In the genomic region with DNA sequence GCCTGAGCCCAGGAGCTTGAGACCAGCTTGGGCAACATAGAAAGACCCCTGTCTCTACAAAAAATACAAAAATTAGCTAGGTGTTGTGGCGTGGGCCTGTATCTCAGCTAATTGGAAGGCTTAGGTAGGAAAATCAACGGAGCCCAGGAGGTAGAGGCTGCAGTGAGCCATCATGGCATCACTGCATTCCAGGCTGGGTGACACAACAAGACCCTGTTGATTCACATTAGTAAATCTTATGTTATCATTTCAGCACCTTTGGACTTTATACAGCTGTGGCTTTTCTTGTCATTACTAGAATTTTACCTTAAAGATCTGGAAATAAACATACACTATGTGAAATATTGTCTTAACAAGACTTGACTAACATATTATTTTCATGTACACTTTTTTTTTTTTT, we compare ENCODE assay signal across 29 cellular contexts.
DNase-seq lines count a peak whose midpoint lies in the region; ATAC-seq and TF ChIP-seq lines count a peak whose summit lies in the region.
"Had no signal": no experiment of that assay in that cellular context is flagged by ENCODE, and none has a peak within 500 bp of the region (broad histone marks: within the 10 kb centered on the region; RNA-seq: fewer than 3 reads in every experiment).

No MANE protein-coding gene starts in this region.

- peak overlapping the region; percentile 66 for H2BK120ac ChIP-seq in trophoblast cell (ENCODE audit: insufficient read depth, low read length, poor library complexity)

- H3K4me2 ChIP-seq in mammary epithelial cell (ENCODE audit: insufficient read depth, low read depth, low read length) (no peak overlapping the region), PC-3 (ENCODE audit: low read length) (no peak overlapping the region), trophoblast cell (ENCODE audit: low read length) (no peak overlapping the region)
- H3K4me2 ChIP-seq: GM23338 had no signal

- no peak overlapping the region for H3K18ac ChIP-seq in trophoblast cell (ENCODE audit: low read length)

- no peak overlapping the region for H2BK5ac ChIP-seq in trophoblast cell (ENCODE audit: low read depth, low read length, poor library complexity)

- 72% methylated on average over 2 of the region's 2 CpGs for WGBS in mammary epithelial cell (ENCODE audit: low coverage, missing lambda C conversion rate)
- 94% methylated on average over 2 of the region's 2 CpGs for WGBS in esophagus muscularis mucosa
- no CpG with 5 or more reads among the region's 2 CpGs for WGBS in trophoblast cell (ENCODE audit: extremely low coverage, insufficient coverage, insufficient read length)

- no peaks in the 10 kb centered on the region for H3K9me2 ChIP-seq in PC-3 (replicated peaks; ENCODE audit: low read length)

- H3K79me2 ChIP-seq in mammary epithelial cell (ENCODE audit: insufficient read depth, low read length) (no peaks in the 10 kb centered on the region), PC-3 (ENCODE audit: low read length) (no peaks in the 10 kb centered on the region), trophoblast cell (ENCODE audit: control insufficient read depth, insufficient read depth, low read length, poor library complexity) (no peaks in the 10 kb centered on the region)

- H2AFZ ChIP-seq in mammary epithelial cell (ENCODE audit: low read depth, low read length) = no peak overlapping the region
- H2AFZ ChIP-seq in PC-3 (ENCODE audit: low read length) = no peak overlapping the region
- no peak overlapping the region for H2AFZ ChIP-seq in trophoblast cell (ENCODE audit: insufficient read depth, low read length, poor library complexity)
- H2AFZ ChIP-seq: GM23338 had no signal

- H3K9me3 ChIP-seq in mammary epithelial cell (replicated peaks; ENCODE audit: insufficient read depth, low read length) (no peaks in the 10 kb centered on the region), breast epithelium (no peaks in the 10 kb centered on the region), PC-3 (ENCODE audit: low read length) (no peaks in the 10 kb centered on the region), esophagus muscularis mucosa (no peaks in the 10 kb centered on the region), trophoblast cell (ENCODE audit: insufficient read depth, low read depth, low read length) (no peaks in the 10 kb centered on the region)
- H3K9me3 ChIP-seq: BE2C had no signal

- H3K27ac Mint-ChIP-seq in stimulated activated naive B cell treated with anti-CD40 and anti-IgM and Interleukin-4, amounts not matched to agents 10 μg/mL and 1 μg/mL and 100 μg/mL, for 72 hours = no peak overlapping the region
- H3K27ac Mint-ChIP-seq: GM23338, H9 had no signal

- no peak for ATAC-seq in PC-3
- no peak for ATAC-seq in stimulated activated naive B cell treated with anti-CD40 and anti-IgM and Interleukin-4, amounts not matched to agents 10 μg/mL and 1 μg/mL and 100 μg/mL, for 72 hours (replicated peaks)
- ATAC-seq: GM23338, HepG2, K562 had no signal

- H3K4me1 ChIP-seq in mammary epithelial cell (ENCODE audit: insufficient read depth, low read length) (no peaks in the 10 kb centered on the region), breast epithelium (no peaks in the 10 kb centered on the region), PC-3 (ENCODE audit: insufficient read depth, low read length) (no peaks in the 10 kb centered on the region), esophagus muscularis mucosa (no peaks in the 10 kb centered on the region), trophoblast cell (ENCODE audit: control insufficient read depth in 1 of 2, insufficient read depth in 2 of 2, low read length in 2 of 2) (no peaks in the 10 kb centered on the region)
- H3K4me1 ChIP-seq: BE2C had no signal

- dilution Hi-C loops in mammary epithelial cell (cut with HindIII; ENCODE audit: low sequenced_read_pairs) = no loop called here

- H3K79me1 ChIP-seq in trophoblast cell (ENCODE audit: low read length) = no peaks in the 10 kb centered on the region

- no TSS peak for BruUV-seq in mammary epithelial cell (replicated peaks; lab: Mats Ljungman, UMichigan)
- BruUV-seq in PC-3 (replicated peaks; lab: Mats Ljungman, UMichigan) = no TSS peak

- no peak overlapping the region for H4K91ac ChIP-seq in trophoblast cell (ENCODE audit: low read depth, low read length)

- in situ Hi-C loops in mammary epithelial cell (cut with MboI; ENCODE audit: low sequenced_read_pairs in 2 of 2) = no loop called here

- H3K36me3 ChIP-seq in mammary epithelial cell (ENCODE audit: insufficient read depth, low read length) (no peaks in the 10 kb centered on the region), breast epithelium (no peaks in the 10 kb centered on the region), PC-3 (ENCODE audit: low read depth, low read length) (no peaks in the 10 kb centered on the region), esophagus muscularis mucosa (no peaks in the 10 kb centered on the region), trophoblast cell (ENCODE audit: control insufficient read depth in 1 of 2, insufficient read depth in 2 of 2, low read length in 2 of 2) (peaks cover 0 to 2% of the 10 kb centered on the region in 2 experiments)
- H3K36me3 ChIP-seq: BE2C had no signal

- no peaks in the 10 kb centered on the region for H3K9me3 Mint-ChIP-seq in stimulated activated naive B cell treated with anti-CD40 and anti-IgM and Interleukin-4, amounts not matched to agents 10 μg/mL and 1 μg/mL and 100 μg/mL, for 72 hours
- H3K9me3 Mint-ChIP-seq: GM23338 had no signal

- POLR2A ChIA-PET in PC-3 (lab: Charles Lee; ENCODE audit: unreplicated experiment) = no interaction called here
- POLR2A ChIA-PET in HEK293T (lab: Yijun Ruan, JAX) = no interaction called here

- no peak overlapping the region for H4K12ac ChIP-seq in trophoblast cell (ENCODE audit: low read depth, low read length)

- no peak for TF ChIP-seq CTCF in mammary epithelial cell (conservative IDR thresholded peaks at IDR 0.05 in 1 of 2, IDR thresholded peaks at IDR 0.05 in 1 of 2; ENCODE audit: extremely low read depth in 1 of 2, insufficient read depth in 1 of 2, low read depth in 1 of 2, low read length in 2 of 2)
- no peak for TF ChIP-seq CTCF in breast epithelium (IDR thresholded peaks at IDR 0.05)
- no peak for TF ChIP-seq CTCF in PC-3 (conservative IDR thresholded peaks at IDR 0.05; ENCODE audit: low read depth, low read length)
- TF ChIP-seq CTCF in esophagus muscularis mucosa (IDR thresholded peaks at IDR 0.05) = no peak

- DNase-seq in mammary epithelial cell (peak; percentile 17), breast epithelium (ENCODE audit: low spot score in 2 of 2) (no peak), PC-3 (peak; percentile 41), esophagus muscularis mucosa (ENCODE audit: extremely low spot score) (peak; percentile 50), trophoblast cell (no peak), HEK293T (ENCODE audit: extremely low spot score) (no peak), pons (ENCODE audit: low spot score) (no peak)
- no peak for DNase-seq in stimulated activated naive B cell treated with anti-CD40 and anti-IgM and Interleukin-4, amounts not matched to agents 10 μg/mL and 1 μg/mL and 100 μg/mL, for 72 hours
- DNase-seq: ACHN; BE2C; DMS153; DND-41; H9; Kasumi-1; NCI-H1105 treated with DMSO at 0.1 percent for 48 hours; NCI-H146; NCI-H1930; NCI-H2107; NCI-H446; NCI-H524 treated with DMSO at 0.1 percent for 48 hours; NCI-H774; NK-92 treated with Interleukin-12 subunit alpha and Interleukin-12 subunit beta, amount 100 ng/mL, for 24 hours; SIG-M5; SW 1271 had no signal

- no peak overlapping the region for H2AK5ac ChIP-seq in trophoblast cell (ENCODE audit: low read length)

- H3K27me3 ChIP-seq in mammary epithelial cell (ENCODE audit: insufficient read depth, low read length) (no peaks in the 10 kb centered on the region), breast epithelium (no peaks in the 10 kb centered on the region), PC-3 (ENCODE audit: low read length) (no peaks in the 10 kb centered on the region), esophagus muscularis mucosa (no peaks in the 10 kb centered on the region), trophoblast cell (ENCODE audit: insufficient read depth, low read length) (no peaks in the 10 kb centered on the region)
- H3K27me3 ChIP-seq: BE2C had no signal

- no peaks in the 10 kb centered on the region for H3F3A ChIP-seq in PC-3 (ENCODE audit: low read length, unreplicated experiment)

- no peak overlapping the region for H2BK12ac ChIP-seq in trophoblast cell (ENCODE audit: low read length)

- no peak overlapping the region for H3K9ac ChIP-seq in mammary epithelial cell (ENCODE audit: insufficient read depth, low read length)
- no peak overlapping the region for H3K9ac ChIP-seq in PC-3 (ENCODE audit: low read length)
- no peak overlapping the region for H3K9ac ChIP-seq in trophoblast cell (ENCODE audit: low read length)

- no peaks in the 10 kb centered on the region for H4K20me1 ChIP-seq in mammary epithelial cell (ENCODE audit: insufficient read depth, low read length)
- no peaks in the 10 kb centered on the region for H4K20me1 ChIP-seq in PC-3 (ENCODE audit: low read length)

- H4K8ac ChIP-seq in trophoblast cell (ENCODE audit: low read depth, low read length) = no peak overlapping the region

- H3K36me3 Mint-ChIP-seq in stimulated activated naive B cell treated with anti-CD40 and anti-IgM and Interleukin-4, amounts not matched to agents 10 μg/mL and 1 μg/mL and 100 μg/mL, for 72 hours = no peaks in the 10 kb centered on the region

- H3K14ac ChIP-seq in trophoblast cell (ENCODE audit: low read length) = no peak overlapping the region

- no peak overlapping the region for H3K4ac ChIP-seq in trophoblast cell (ENCODE audit: low read depth, low read length)

- intact Hi-C loops in mammary epithelial cell (cut with micrococcal nuclease) = no loop called here
- intact Hi-C loops in breast epithelium (cut with DNase I; ENCODE audit: low total_unique reads) = no loop called here
- intact Hi-C loops in PC-3 (cut with micrococcal nuclease) = no loop called here
- intact Hi-C loops in esophagus muscularis mucosa (cut with DNase I) = no loop called here

- H3K4me3 Mint-ChIP-seq in stimulated activated naive B cell treated with anti-CD40 and anti-IgM and Interleukin-4, amounts not matched to agents 10 μg/mL and 1 μg/mL and 100 μg/mL, for 72 hours = no peak overlapping the region
- H3K4me3 Mint-ChIP-seq: GM23338, H9 had no signal

- H3K4me1 Mint-ChIP-seq in stimulated activated naive B cell treated with anti-CD40 and anti-IgM and Interleukin-4, amounts not matched to agents 10 μg/mL and 1 μg/mL and 100 μg/mL, for 72 hours = no peaks in the 10 kb centered on the region
- H3K4me1 Mint-ChIP-seq: GM23338, H9 had no signal

- no peak for TF ChIP-seq EP300 in esophagus muscularis mucosa (IDR thresholded peaks at IDR 0.05)

- H3K27ac ChIP-seq in mammary epithelial cell (ENCODE audit: insufficient read depth, low read depth, low read length) = no peak overlapping the region
- no peak overlapping the region for H3K27ac ChIP-seq in breast epithelium
- H3K27ac ChIP-seq in PC-3 (ENCODE audit: low read length) = no peak overlapping the region
- H3K27ac ChIP-seq in esophagus muscularis mucosa (replicated peaks in 1 of 4) = no peak overlapping the region
- no peak overlapping the region for H3K27ac ChIP-seq in trophoblast cell (ENCODE audit: low read depth, low read length)
- H3K27ac ChIP-seq: 22Rv1, SK-N-MC had no signal

- CTCF ChIA-PET in mammary epithelial cell (lab: Charles Lee; ENCODE audit: low non-redundant PET) (no interaction called here), PC-3 (lab: Charles Lee) (no interaction called here), HEK293T (lab: Yijun Ruan, JAX) (no interaction called here)

- H3K23ac ChIP-seq in trophoblast cell (ENCODE audit: low read length) = no peak overlapping the region

- H3K4me3 ChIP-seq in mammary epithelial cell (replicated peaks in 1 of 3; ENCODE audit: insufficient read depth in 1 of 3, low read depth in 2 of 3, low read length in 3 of 3) (no peak overlapping the region), breast epithelium (no peak overlapping the region), PC-3 (ENCODE audit: low read length) (no peak overlapping the region), esophagus muscularis mucosa (no peak overlapping the region), trophoblast cell (ENCODE audit: low read depth, low read length) (no peak overlapping the region)
- H3K4me3 ChIP-seq: GM23338, K562, SK-N-MC had no signal

- H3K27me3 Mint-ChIP-seq in stimulated activated naive B cell treated with anti-CD40 and anti-IgM and Interleukin-4, amounts not matched to agents 10 μg/mL and 1 μg/mL and 100 μg/mL, for 72 hours = no peaks in the 10 kb centered on the region

- TF ChIP-seq POLR2A in breast epithelium (IDR thresholded peaks at IDR 0.05) (no peak), esophagus muscularis mucosa (IDR thresholded peaks at IDR 0.05; ENCODE audit: low read depth) (no peak)

Comparison
In these comparisons a context has a peak if more than half of its experiments do, and no peak if none do; other contexts are left out.
1. DNase-seq: peak in mammary epithelial cell (single experiment), PC-3 (single experiment) and esophagus muscularis mucosa (single experiment); none in breast epithelium (0 of 2), trophoblast cell (0 of 2), HEK293T (single experiment), pons (single experiment) and stimulated activated naive B cell treated with anti-CD40 and anti-IgM and Interleukin-4, amounts not matched to agents 10 μg/mL and 1 μg/mL and 100 μg/mL, for 72 hours (single experiment).